ENCODE assay signal across 27 cellular contexts in the genomic region with DNA sequence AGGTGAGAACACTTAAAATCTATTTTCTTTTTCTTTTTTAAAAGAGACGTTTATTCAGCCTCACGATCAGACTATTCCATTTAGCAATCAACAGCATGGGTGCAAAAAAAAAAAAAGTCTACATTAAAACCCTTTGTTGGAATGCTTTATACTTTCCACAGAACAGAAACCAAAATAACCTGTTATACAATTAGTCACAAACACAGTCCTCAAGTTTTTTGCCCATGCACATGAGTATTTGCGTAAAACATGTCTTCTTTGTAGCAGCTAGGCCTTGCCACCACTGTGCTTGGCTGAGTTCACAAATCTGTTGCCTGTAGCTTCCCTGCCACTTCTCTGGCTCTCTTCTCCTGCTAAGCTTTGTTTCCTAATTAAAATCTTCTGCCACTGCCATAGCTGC. TPM values are rescaled to one million over a fixed set of nuclear protein-coding genes. Genes with fewer than 3 reads are reported as not detected.
DNase-seq lines count a peak whose midpoint lies in the region; ATAC-seq and TF ChIP-seq lines count a peak whose summit lies in the region.
"Had no signal": no experiment of that assay in that cellular context is flagged by ENCODE, and none has a peak within 500 bp of the region (broad histone marks: within the 10 kb centered on the region; RNA-seq: fewer than 3 reads in every experiment).

No MANE protein-coding gene starts in this region.

- peaks cover 50% of the 10 kb centered on the region for H3K4me1 Mint-ChIP-seq in activated CD4-positive, alpha-beta T cell treated with anti-CD3 and anti-CD28 coated beads for 36 hours
- H3K4me1 Mint-ChIP-seq in CD4-positive, CD25-positive, alpha-beta regulatory T cell = peaks cover 0 to 51% (median 24%) of the 10 kb centered on the region in 4 donors
- peaks cover 9% of the 10 kb centered on the region for H3K4me1 Mint-ChIP-seq in activated T-helper 1 cell treated with anti-CD3 and anti-CD28 coated beads, Interleukin-12 subunit alpha, Interleukin-12 subunit beta, Interleukin-2, Interleukin-4 antibody, amounts not matched to agents 30 ng/mL and 10 ng/mL and 1 ng/mL, durations not matched to agents 14 hours and 24 hours and 36 hours (ENCODE audit: low read depth)

- peaks cover 12% of the 10 kb centered on the region for H3K9me3 Mint-ChIP-seq in activated CD4-positive, alpha-beta T cell treated with anti-CD3 and anti-CD28 coated beads for 36 hours (ENCODE audit: low read depth)
- H3K9me3 Mint-ChIP-seq in CD4-positive, CD25-positive, alpha-beta regulatory T cell = peaks cover 0 to 2% (median 0%) of the 10 kb centered on the region in 7 donors
- no peaks in the 10 kb centered on the region for H3K9me3 Mint-ChIP-seq in activated T-helper 1 cell treated with anti-CD3 and anti-CD28 coated beads, Interleukin-12 subunit alpha, Interleukin-12 subunit beta, Interleukin-2, Interleukin-4 antibody, amounts not matched to agents 30 ng/mL and 10 ng/mL and 1 ng/mL, durations not matched to agents 14 hours and 24 hours and 36 hours
- H3K9me3 Mint-ChIP-seq: type B pancreatic cell had no signal

- H3K27me3 Mint-ChIP-seq in activated CD4-positive, alpha-beta T cell treated with anti-CD3 and anti-CD28 coated beads for 36 hours = no peaks in the 10 kb centered on the region
- H3K27me3 Mint-ChIP-seq in CD4-positive, CD25-positive, alpha-beta regulatory T cell = no peaks in the 10 kb centered on the region
- H3K27me3 Mint-ChIP-seq in activated T-helper 1 cell treated with anti-CD3 and anti-CD28 coated beads, Interleukin-12 subunit alpha, Interleukin-12 subunit beta, Interleukin-2, Interleukin-4 antibody, amounts not matched to agents 30 ng/mL and 10 ng/mL and 1 ng/mL, durations not matched to agents 14 hours and 24 hours and 36 hours (ENCODE audit: insufficient read depth) = no peaks in the 10 kb centered on the region
- H3K27me3 Mint-ChIP-seq: type B pancreatic cell had no signal

- CTCF ChIA-PET in activated CD4-positive, alpha-beta T cell treated with anti-CD3 and anti-CD28 coated beads for 36 hours (lab: Charles Lee) = interaction anchor here (0.6 to 2.4 kb wide), 5 partner anchors 15 to 482 kb away, joined by 3 to 12 read pairs (median 4); partner anchors contain the start of gene PHC1
- CTCF ChIA-PET in GM10248 (lab: Yijun Ruan, JAX) = interaction anchor here (0.6 to 2.0 kb wide), 7 partner anchors 10 to 483 kb away, joined by 3 to 12 read pairs (median 4); partner anchors contain the start of gene M6PR

- no peak overlapping the region for H4K8ac ChIP-seq in mesendoderm (ENCODE audit: low read depth, low read length)

- peak overlapping the region; percentile 12 for H3K18ac ChIP-seq in mesendoderm (ENCODE audit: low read length)

- POLR2A ChIA-PET in activated CD4-positive, alpha-beta T cell treated with anti-CD3 and anti-CD28 coated beads for 36 hours (lab: Charles Lee) = interaction anchor here (0.7 to 1.0 kb wide), 2 partner anchors 66 to 78 kb away, joined by 4 to 7 read pairs; partner anchors contain the start of gene M6PR
- POLR2A ChIA-PET in GM10248 (lab: Yijun Ruan, JAX) = no interaction called here

- H3K4me1 ChIP-seq in CD4-positive, CD25-positive, alpha-beta regulatory T cell (ENCODE audit: control insufficient read depth, insufficient read depth, low read length, poor library complexity, severe bottlenecking) = peaks cover 48% of the 10 kb centered on the region
- no peaks in the 10 kb centered on the region for H3K4me1 ChIP-seq in mesendoderm (ENCODE audit: control insufficient read depth, low read depth, low read length)
- H3K4me1 ChIP-seq: ascending aorta, Caco-2, lower lobe of right lung, right lobe of liver had no signal

- H3K4me2 ChIP-seq in mesendoderm (ENCODE audit: low read length) = no peak overlapping the region
- H3K4me2 ChIP-seq: KMS-11 had no signal

- H3K9ac ChIP-seq in mesendoderm (ENCODE audit: low read length) = no peak overlapping the region
- H3K9ac ChIP-seq: KMS-11 had no signal

- no peak for TF ChIP-seq CTCF in GM10248 (IDR thresholded peaks at IDR 0.05; ENCODE audit: control extremely low read depth, extremely low read depth, low read depth, missing control alignments)

- no peak overlapping the region for H3K56ac ChIP-seq in mesendoderm (ENCODE audit: low read length)

- H3K4me3 ChIP-seq in CD4-positive, CD25-positive, alpha-beta regulatory T cell (ENCODE audit: low read depth, low read length) = no peak overlapping the region
- no peak overlapping the region for H3K4me3 ChIP-seq in mesendoderm (ENCODE audit: low read length)
- H3K4me3 ChIP-seq: ascending aorta, lower lobe of right lung, mucosa of descending colon, right lobe of liver had no signal

- DNase-seq in activated CD4-positive, alpha-beta T cell treated with anti-CD3 and anti-CD28 coated beads for 36 hours = no peak
- no peak for DNase-seq in activated CD4-positive, alpha-beta T cell treated with anti-CD3 and anti-CD28 coated beads, Interleukin-2, amount 50 U/mL, for 48 hours
- DNase-seq in CD4-positive, CD25-positive, alpha-beta regulatory T cell = no peak
- DNase-seq in activated T-helper 1 cell treated with anti-CD3 and anti-CD28 coated beads, Interleukin-12 subunit alpha, Interleukin-12 subunit beta, Interleukin-2, Interleukin-4 antibody, amounts not matched to agents 30 ng/mL and 10 ng/mL and 1 ng/mL, durations not matched to agents 14 hours and 24 hours and 36 hours (ENCODE audit: low spot score) = no peak
- DNase-seq in mesendoderm = no peak
- DNase-seq in OCI-M2 (lab: John Stamatoyannopoulos, UW; ENCODE audit: unreplicated experiment) = no peak
- DNase-seq in GF-D8 (lab: John Stamatoyannopoulos, UW) = no peak
- no peak for DNase-seq in GM10248 (ENCODE audit: extremely low spot score)
- DNase-seq: activated gamma-delta T cell treated with Interleukin-2 at 50 U/mL for 16 hours, Caco-2, caudate nucleus, DND-41, glutamatergic neuron, H7, kidney, lower lobe of right lung, mucosa of descending colon, NCI-H1436, NCI-H2107, NCI-H446 treated with DMSO at 0.1 percent for 48 hours, OCI-M1, right lobe of liver had no signal

- H3K27ac ChIP-seq in CD4-positive, CD25-positive, alpha-beta regulatory T cell (ENCODE audit: insufficient read depth, low read length, poor library complexity, severe bottlenecking) = peak overlapping the region; percentile 77
- no peak overlapping the region for H3K27ac ChIP-seq in mesendoderm (ENCODE audit: low read depth, low read length)
- H3K27ac ChIP-seq: ascending aorta, KMS-11, lower lobe of right lung, right lobe of liver had no signal

- H4K5ac ChIP-seq in mesendoderm (ENCODE audit: low read length) = no peak overlapping the region

- no peak overlapping the region for H2BK120ac ChIP-seq in mesendoderm (ENCODE audit: low read depth, low read length)

- intact Hi-C loops in activated CD4-positive, alpha-beta T cell treated with anti-CD3 and anti-CD28 coated beads for 36 hours (cut with DNase I, micrococcal nuclease) = loop anchor here in 1 of 2 experiments (5.0 kb wide), 1 partner anchor 380 kb away; no protein-coding TSS in a partner anchor
- intact Hi-C loops in activated T-helper 1 cell treated with anti-CD3 and anti-CD28 coated beads, Interleukin-12 subunit alpha, Interleukin-12 subunit beta, Interleukin-2, Interleukin-4 antibody, amounts not matched to agents 30 ng/mL and 10 ng/mL and 1 ng/mL, durations not matched to agents 14 hours and 24 hours and 36 hours (cut with micrococcal nuclease) = loop anchor here (5.0 to 10.0 kb wide), 4 partner anchors 535 to 1335 kb away; no protein-coding TSS in a partner anchor

- no peak overlapping the region for H3K23ac ChIP-seq in mesendoderm (ENCODE audit: low read length)

- ATAC-seq in activated CD4-positive, alpha-beta T cell treated with anti-CD3 and anti-CD28 coated beads for 36 hours = no peak
- ATAC-seq in CD4-positive, CD25-positive, alpha-beta regulatory T cell (ENCODE audit: low read depth in 2 of 2) = no peak
- ATAC-seq: lower lobe of right lung, mucosa of descending colon, right lobe of liver, SK-N-SH treated with all-trans-retinoic acid at 6 μM for 48 hours, WTC11 had no signal

- H3K36me3 ChIP-seq in CD4-positive, CD25-positive, alpha-beta regulatory T cell (ENCODE audit: control insufficient read depth, insufficient read depth, low read length) = no peaks in the 10 kb centered on the region
- no peaks in the 10 kb centered on the region for H3K36me3 ChIP-seq in mesendoderm (ENCODE audit: control insufficient read depth, insufficient read depth, low read length)
- H3K36me3 ChIP-seq: ascending aorta, lower lobe of right lung, right lobe of liver had no signal

- no peaks in the 10 kb centered on the region for H3K9me3 ChIP-seq in CD4-positive, CD25-positive, alpha-beta regulatory T cell (ENCODE audit: control insufficient read depth in 2 of 2, low read length in 2 of 2)
- H3K9me3 ChIP-seq: ascending aorta, Caco-2, lower lobe of right lung, mucosa of descending colon, right lobe of liver had no signal

- H3K79me1 ChIP-seq in mesendoderm (ENCODE audit: low read length) = no peaks in the 10 kb centered on the region

- H2AK5ac ChIP-seq in mesendoderm (ENCODE audit: low read length) = no peak overlapping the region

- peaks cover 8% of the 10 kb centered on the region for H3K36me3 Mint-ChIP-seq in activated CD4-positive, alpha-beta T cell treated with anti-CD3 and anti-CD28 coated beads for 36 hours (ENCODE audit: low read depth)
- peaks cover 9% of the 10 kb centered on the region for H3K36me3 Mint-ChIP-seq in CD4-positive, CD25-positive, alpha-beta regulatory T cell
- H3K36me3 Mint-ChIP-seq in activated T-helper 1 cell treated with anti-CD3 and anti-CD28 coated beads, Interleukin-12 subunit alpha, Interleukin-12 subunit beta, Interleukin-2, Interleukin-4 antibody, amounts not matched to agents 30 ng/mL and 10 ng/mL and 1 ng/mL, durations not matched to agents 14 hours and 24 hours and 36 hours (ENCODE audit: low read depth) = peaks cover 2% of the 10 kb centered on the region
- H3K36me3 Mint-ChIP-seq: WTC11 had no signal

- no CpG with 5 or more reads among the region's 3 CpGs for WGBS in mesendoderm (ENCODE audit: extremely low coverage, insufficient coverage, low lambda C conversion rate)

- H3K79me2 ChIP-seq in mesendoderm (ENCODE audit: control insufficient read depth, insufficient read depth, low read length) = no peaks in the 10 kb centered on the region

- no peak overlapping the region for H3K4me3 Mint-ChIP-seq in activated CD4-positive, alpha-beta T cell treated with anti-CD3 and anti-CD28 coated beads for 36 hours
- peak overlapping the region in 3 of 4 donors; percentile 27 to 42 (median 29) for H3K4me3 Mint-ChIP-seq in CD4-positive, CD25-positive, alpha-beta regulatory T cell
- no peak overlapping the region for H3K4me3 Mint-ChIP-seq in activated T-helper 1 cell treated with anti-CD3 and anti-CD28 coated beads, Interleukin-12 subunit alpha, Interleukin-12 subunit beta, Interleukin-2, Interleukin-4 antibody, amounts not matched to agents 30 ng/mL and 10 ng/mL and 1 ng/mL, durations not matched to agents 14 hours and 24 hours and 36 hours
- H3K4me3 Mint-ChIP-seq: type B pancreatic cell, WTC11 had no signal

- H2BK15ac ChIP-seq in mesendoderm (replicated peaks; ENCODE audit: low read depth) = no peak overlapping the region

- peak overlapping the region; percentile 79 for H3K27ac Mint-ChIP-seq in activated CD4-positive, alpha-beta T cell treated with anti-CD3 and anti-CD28 coated beads for 36 hours
- H3K27ac Mint-ChIP-seq in CD4-positive, CD25-positive, alpha-beta regulatory T cell = peak overlapping the region; percentile 89 to 95 (median 91)
- peak overlapping the region; percentile 88 for H3K27ac Mint-ChIP-seq in activated T-helper 1 cell treated with anti-CD3 and anti-CD28 coated beads, Interleukin-12 subunit alpha, Interleukin-12 subunit beta, Interleukin-2, Interleukin-4 antibody, amounts not matched to agents 30 ng/mL and 10 ng/mL and 1 ng/mL, durations not matched to agents 14 hours and 24 hours and 36 hours
- H3K27ac Mint-ChIP-seq: type B pancreatic cell, WTC11 had no signal

- no peaks in the 10 kb centered on the region for H3K27me3 ChIP-seq in CD4-positive, CD25-positive, alpha-beta regulatory T cell (ENCODE audit: control insufficient read depth, insufficient read depth, low read length)
- H3K27me3 ChIP-seq in mesendoderm (ENCODE audit: insufficient read depth, low read length, poor library complexity) = no peaks in the 10 kb centered on the region
- H3K27me3 ChIP-seq: ascending aorta, right lobe of liver had no signal

- H2BK5ac ChIP-seq in mesendoderm (ENCODE audit: low read length) = no peak overlapping the region

- H3K4ac ChIP-seq in mesendoderm (ENCODE audit: low read depth, low read length) = no peak overlapping the region

RNA-seq across cellular contexts. Expression of gene KLRG1, which starts 37.8 kb away (rescaled TPM):
- total RNA-seq in activated CD4-positive, alpha-beta T cell treated with anti-CD3 and anti-CD28 coated beads for 36 hours = 1 to 10 TPM; 2.3 to 2.7 TPM
- 4.8 TPM for total RNA-seq in CD4-positive, CD25-positive, alpha-beta regulatory T cell
- 10 to 100 TPM; 15.8 to 22.2 (median 16.6) TPM for polyA plus RNA-seq in CD4-positive, CD25-positive, alpha-beta regulatory T cell
- 0.69 and 1.4 TPM in 2 replicates for total RNA-seq in activated T-helper 1 cell treated with anti-CD3 and anti-CD28 coated beads, Interleukin-12 subunit alpha, Interleukin-12 subunit beta, Interleukin-2, Interleukin-4 antibody, amounts not matched to agents 30 ng/mL and 10 ng/mL and 1 ng/mL, durations not matched to agents 14 hours and 24 hours and 36 hours
- 4.5 TPM for polyA plus RNA-seq in mesendoderm (2013, experiment 1 of 2)
- 4.6 TPM for polyA plus RNA-seq in mesendoderm (2013, experiment 2 of 2)

Comparison
In these comparisons a context has a peak if more than half of its experiments do, and no peak if none do; other contexts are left out.
1. H3K4me3 Mint-ChIP-seq: peak in CD4-positive, CD25-positive, alpha-beta regulatory T cell (3 of 4); none in activated CD4-positive, alpha-beta T cell treated with anti-CD3 and anti-CD28 coated beads for 36 hours (single experiment) and activated T-helper 1 cell treated with anti-CD3 and anti-CD28 coated beads, Interleukin-12 subunit alpha, Interleukin-12 subunit beta, Interleukin-2, Interleukin-4 antibody, amounts not matched to agents 30 ng/mL and 10 ng/mL and 1 ng/mL, durations not matched to agents 14 hours and 24 hours and 36 hours (single experiment).
2. Peak in every context shown above with its lines, with median percentiles within 50 percentile points of each other: H3K27ac Mint-ChIP-seq.